Comparison of ENCODE assay signal across 28 cellular contexts in the genomic region with DNA sequence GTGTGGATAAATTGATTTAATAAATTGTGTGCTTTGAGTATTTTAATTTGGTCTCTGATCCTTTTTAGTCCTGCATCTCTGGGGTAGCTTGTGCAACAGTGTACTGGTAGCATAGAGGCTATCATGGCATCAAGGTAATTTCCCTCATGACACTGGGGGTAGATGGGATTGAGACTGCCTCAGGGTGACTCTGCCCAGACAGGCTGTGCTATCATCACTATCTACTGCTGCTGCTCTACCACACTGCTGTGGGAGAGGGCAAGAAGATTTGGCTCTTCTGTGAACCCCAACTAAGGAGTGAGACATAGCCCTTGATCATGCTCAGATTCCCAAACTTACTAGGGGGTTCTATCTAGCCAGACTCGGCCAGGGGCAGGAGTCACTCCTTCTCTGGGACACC.
"Had no signal": no experiment of that assay in that cellular context is flagged by ENCODE, and none has a peak within 500 bp of the region (broad histone marks: within the 10 kb centered on the region; RNA-seq: fewer than 3 reads in every experiment).

No MANE protein-coding gene starts in this region.

- H3K36me3 Mint-ChIP-seq: natural killer cell; neural progenitor cell; stimulated activated effector memory CD8-positive, alpha-beta T cell treated with anti-CD3 and anti-CD28 coated beads, Interleukin-12 subunit alpha, Interleukin-12 subunit beta, amount 100 ng/mL, for 72 hours; stimulated activated naive B cell treated with anti-CD40 and anti-IgM and Interleukin-4, amounts not matched to agents 10 μg/mL and 1 μg/mL and 100 μg/mL, for 72 hours; type B pancreatic cell had no signal

- H3K9me3 Mint-ChIP-seq: natural killer cell; nephron; stimulated activated effector memory CD8-positive, alpha-beta T cell treated with anti-CD3 and anti-CD28 coated beads, Interleukin-12 subunit alpha, Interleukin-12 subunit beta, amount 100 ng/mL, for 72 hours; stimulated activated naive B cell treated with anti-CD40 and anti-IgM and Interleukin-4, amounts not matched to agents 10 μg/mL and 1 μg/mL and 100 μg/mL, for 72 hours; stimulated activated naive CD8-positive, alpha-beta T cell treated with anti-CD3 and anti-CD28 coated beads, Interleukin-15, Interleukin-2, amounts not matched to agents 100 ng/mL and 50 ng/mL, for 24 hours had no signal

- DNase-seq: natural killer cell; occipital lobe; ovary; posterior cingulate gyrus; psoas muscle; right cardiac atrium; right lobe of liver; sigmoid colon; small intestine; stimulated activated CD4-positive, alpha-beta T cell treated with anti-CD3 and anti-CD28 coated beads, Interleukin-15, amount 100 ng/mL, for 24 hours; stimulated activated CD4-positive, alpha-beta T cell treated with anti-CD3 and anti-CD28 coated beads, Interleukin-2, amount 100 ng/mL, for 24 hours; stimulated activated CD4-positive, alpha-beta T cell treated with anti-CD3 and anti-CD28 coated beads, Interleukin-2, amount 100 ng/mL, for 48 hours; stimulated activated CD4-positive, alpha-beta T cell treated with anti-CD3 and anti-CD28 coated beads, Interleukin-4, amount 100 ng/mL, for 24 hours; stimulated activated naive B cell treated with anti-CD40 and anti-IgM and Interleukin-4, amounts not matched to agents 10 μg/mL and 1 μg/mL and 100 μg/mL, for 72 hours; stimulated activated naive CD4-positive, alpha-beta T cell treated with Interleukin-2 at 50 U/mL for 16 hours; stomach; thyroid gland; upper lobe of right lung; uterus had no signal

- H3K4me2 ChIP-seq: neural progenitor cell had no signal

- H3K79me2 ChIP-seq: parathyroid adenoma had no signal

- H2AFZ ChIP-seq: neural progenitor cell, parathyroid adenoma had no signal

- H3K9ac ChIP-seq: neural progenitor cell, parathyroid adenoma had no signal

- H3K27me3 ChIP-seq: neural progenitor cell, ovary, right lobe of liver, sigmoid colon, stomach, thyroid gland, tibial nerve, upper lobe of right lung, uterus had no signal

- H3K36me3 ChIP-seq: neural progenitor cell, ovary, right lobe of liver, sigmoid colon, stomach, thoracic aorta, thyroid gland, tibial nerve, upper lobe of right lung, uterus had no signal

- H3K27me3 Mint-ChIP-seq: stimulated activated naive B cell treated with anti-CD40 and anti-IgM and Interleukin-4, amounts not matched to agents 10 μg/mL and 1 μg/mL and 100 μg/mL, for 72 hours; type B pancreatic cell had no signal

- FAIRE-seq: small intestine had no signal

- H3K27ac ChIP-seq: neural progenitor cell, ovary, parathyroid adenoma, psoas muscle, right lobe of liver, sigmoid colon, stomach, thoracic aorta, thyroid gland, tibial nerve, upper lobe of right lung, uterus had no signal

- H3K9me3 ChIP-seq: ovary, psoas muscle, right lobe of liver, sigmoid colon, stomach, thoracic aorta, thyroid gland, tibial nerve, upper lobe of right lung, uterus had no signal

- H3K4me1 Mint-ChIP-seq: nephron; stimulated activated effector memory CD8-positive, alpha-beta T cell treated with anti-CD3 and anti-CD28 coated beads, Interleukin-12 subunit alpha, Interleukin-12 subunit beta, amount 100 ng/mL, for 72 hours; stimulated activated naive B cell treated with anti-CD40 and anti-IgM and Interleukin-4, amounts not matched to agents 10 μg/mL and 1 μg/mL and 100 μg/mL, for 72 hours had no signal

- H3K4me3 Mint-ChIP-seq: natural killer cell; nephron; neural progenitor cell; stimulated activated effector memory CD8-positive, alpha-beta T cell treated with anti-CD3 and anti-CD28 coated beads, Interleukin-12 subunit alpha, Interleukin-12 subunit beta, amount 100 ng/mL, for 72 hours; stimulated activated naive B cell treated with anti-CD40 and anti-IgM and Interleukin-4, amounts not matched to agents 10 μg/mL and 1 μg/mL and 100 μg/mL, for 72 hours; stimulated activated naive CD8-positive, alpha-beta T cell treated with anti-CD3 and anti-CD28 coated beads, Interleukin-15, Interleukin-2, amounts not matched to agents 100 ng/mL and 50 ng/mL, for 24 hours; type B pancreatic cell had no signal

- ATAC-seq: natural killer cell; psoas muscle; right cardiac atrium; right lobe of liver; stimulated activated effector memory CD8-positive, alpha-beta T cell treated with anti-CD3 and anti-CD28 coated beads, Interleukin-12 subunit alpha, Interleukin-12 subunit beta, amount 100 ng/mL, for 72 hours; stimulated activated naive B cell treated with anti-CD40 and anti-IgM and Interleukin-4, amounts not matched to agents 10 μg/mL and 1 μg/mL and 100 μg/mL, for 72 hours; upper lobe of right lung had no signal

- H3K27ac Mint-ChIP-seq: natural killer cell; nephron; neural progenitor cell; progenitor cell of endocrine pancreas; stimulated activated effector memory CD8-positive, alpha-beta T cell treated with anti-CD3 and anti-CD28 coated beads, Interleukin-12 subunit alpha, Interleukin-12 subunit beta, amount 100 ng/mL, for 72 hours; stimulated activated naive B cell treated with anti-CD40 and anti-IgM and Interleukin-4, amounts not matched to agents 10 μg/mL and 1 μg/mL and 100 μg/mL, for 72 hours; stimulated activated naive CD8-positive, alpha-beta T cell treated with anti-CD3 and anti-CD28 coated beads, Interleukin-15, Interleukin-2, amounts not matched to agents 100 ng/mL and 50 ng/mL, for 24 hours; type B pancreatic cell had no signal

- H3K4me1 ChIP-seq: parathyroid adenoma, psoas muscle, right lobe of liver, sigmoid colon, thyroid gland, tibial nerve, upper lobe of right lung, uterus had no signal

- H3K4me3 ChIP-seq: neural progenitor cell, ovary, psoas muscle, right lobe of liver, sigmoid colon, stomach, thoracic aorta, thyroid gland, tibial nerve, upper lobe of right lung, uterus had no signal
